ENCODE assay signal across 8 cellular contexts in genomic region chr1:205141236-205142104, GRCh38.
A peak's percentile ranks its signal among the peaks of the same experiment; 100 is the strongest.
DNase-seq lines count a peak whose midpoint lies in the region; ATAC-seq lines count a peak whose summit lies in the region.

No MANE protein-coding gene starts in this region.

- no peak overlapping the region for H3K27ac ChIP-seq in duodenal mucosa (ENCODE audit: low read depth, low read length)

- no peaks in the 10 kb centered on the region for H3K9me3 ChIP-seq in duodenal mucosa (ENCODE audit: control insufficient read depth in 1 of 2, low read length in 2 of 2)

- peak overlapping the region; percentile 49 to 59 for H3K4me3 ChIP-seq in duodenal mucosa (ENCODE audit: low read depth in 1 of 2, low read length in 2 of 2)

- H3K27me3 ChIP-seq in duodenal mucosa (ENCODE audit: control insufficient read depth in 1 of 2, insufficient read depth in 2 of 2, low read length in 2 of 2), result no peaks in the 10 kb centered on the region

- ATAC-seq in HG03159 (IDR thresholded peaks at IDR 0.05; ENCODE audit: unreplicated experiment) (peak; percentile 58), GM18870 (IDR thresholded peaks at IDR 0.05; ENCODE audit: unreplicated experiment) (no peak)

- DNase-seq in DMS114 treated with DMSO at 0.1 percent for 48 hours (lab: John Stamatoyannopoulos, UW; ENCODE audit: unreplicated experiment) (peak; percentile 76), NCI-H748 (lab: John Stamatoyannopoulos, UW; ENCODE audit: unreplicated experiment) (peak; percentile 55), medulla oblongata (ENCODE audit: extremely low spot score) (peak; percentile 93)
- DNase-seq in activated CD4-positive, alpha-beta T cell treated with anti-CD3 and anti-CD28 coated beads, Interleukin-2, amount 50 U/mL, for 4 hours, result peak; percentile 63 to 69
- DNase-seq in stimulated activated CD8-positive, alpha-beta memory T cell treated with anti-CD3 and anti-CD28 coated beads, Interleukin-12 subunit alpha, Interleukin-12 subunit beta, amount 100 ng/mL, for 24 hours (ENCODE audit: extremely low read depth), result peak; percentile 21

- no peaks in the 10 kb centered on the region for H3K36me3 ChIP-seq in duodenal mucosa (ENCODE audit: control insufficient read depth in 1 of 2, insufficient read depth in 2 of 2, low read length in 2 of 2)

- H3K9ac ChIP-seq in duodenal mucosa (ENCODE audit: low read depth in 1 of 2, low read length in 2 of 2), result no peak overlapping the region

- H3K4me1 ChIP-seq in duodenal mucosa (ENCODE audit: control insufficient read depth in 1 of 2, insufficient read depth in 2 of 2, low read length in 2 of 2), result peaks cover 4 to 10% of the 10 kb centered on the region in 2 donors

Comparison
In these comparisons a context has a peak if more than half of its experiments do, and no peak if none do; other contexts are left out.
1. DNase-seq: peak in every context shown above with its lines; median percentile 93 in medulla oblongata; 76 in DMS114 treated with DMSO at 0.1 percent for 48 hours; 66 in activated CD4-positive, alpha-beta T cell treated with anti-CD3 and anti-CD28 coated beads, Interleukin-2, amount 50 U/mL, for 4 hours; 55 in NCI-H748; 21 in stimulated activated CD8-positive, alpha-beta memory T cell treated with anti-CD3 and anti-CD28 coated beads, Interleukin-12 subunit alpha, Interleukin-12 subunit beta, amount 100 ng/mL, for 24 hours.